ENCODE assay signal across 12 cellular contexts in the genomic region with DNA sequence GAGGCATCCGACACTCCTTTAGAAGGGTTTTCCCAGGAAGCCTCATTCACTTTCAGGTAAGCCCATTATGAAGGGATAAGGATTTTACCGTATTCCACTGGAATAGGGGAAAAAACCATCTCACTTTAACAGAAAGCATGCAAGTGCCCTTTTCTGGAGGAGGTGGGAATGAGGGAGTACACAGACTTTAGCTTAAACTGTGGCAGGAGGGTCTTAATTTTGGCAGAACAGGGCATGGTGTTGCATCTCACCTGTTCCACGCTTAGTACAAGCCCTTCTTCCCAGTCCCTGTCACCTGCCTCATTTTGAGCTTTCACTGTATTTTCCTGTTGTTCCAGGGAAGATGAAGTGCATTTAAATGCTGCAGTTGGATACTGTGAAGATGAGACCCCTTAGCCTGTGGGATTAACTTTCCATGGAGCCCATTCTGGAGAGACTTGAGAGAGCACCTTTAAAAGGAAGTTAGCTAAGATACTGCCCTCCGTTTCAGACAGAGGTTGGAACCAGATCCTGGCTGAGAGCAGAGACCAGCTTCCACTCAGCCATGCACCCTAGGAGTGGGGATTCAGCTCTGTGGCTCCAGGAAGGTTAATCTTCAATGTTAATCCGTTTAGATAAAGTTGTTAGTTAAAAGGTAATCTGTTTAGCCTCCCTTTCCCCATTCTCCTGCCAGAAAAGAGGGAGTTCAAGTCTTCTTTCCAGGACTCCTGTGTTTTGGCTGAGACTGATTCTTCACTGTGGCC. TPM values are rescaled to one million over a fixed set of nuclear protein-coding genes. Genes with fewer than 3 reads are reported as not detected.
DNase-seq lines count a peak whose midpoint lies in the region; ATAC-seq and TF ChIP-seq lines count a peak whose summit lies in the region.
"Had no signal": no experiment of that assay in that cellular context is flagged by ENCODE, and none has a peak within 500 bp of the region (broad histone marks: within the 10 kb centered on the region; RNA-seq: fewer than 3 reads in every experiment).

No MANE protein-coding gene starts in this region.

- H3F3A ChIP-seq in GM23248 (ENCODE audit: insufficient read depth), result peaks cover 19% of the 10 kb centered on the region

- H3K36me3 ChIP-seq in GM23248 (ENCODE audit: low read depth) (no peaks in the 10 kb centered on the region; the same call in 1 of the 2 replicates), Peyer's patch (peaks cover 0 to 4% (median 0%) of the 10 kb centered on the region in 3 donors), heart left ventricle (peaks cover 0 to 25% (median 5%) of the 10 kb centered on the region in 9 donors), psoas muscle (ENCODE audit: insufficient read depth in 1 of 2, low read depth in 1 of 2) (peaks cover 0 to 11% of the 10 kb centered on the region in 2 donors)
- H3K36me3 ChIP-seq: ovary had no signal

- H3K27ac ChIP-seq in GM23248 (peak overlapping the region; percentile 41; the same call in 1 of the 2 replicates), Peyer's patch (peak overlapping the region in 3 of 4 donors; percentile 15 to 68 (median 66)), heart left ventricle (peak overlapping the region in 7 of 12 donors; percentile 9 to 65 (median 16)), psoas muscle (peak overlapping the region; percentile 55)

- WGBS in GM23248 (ENCODE audit: low coverage in 1 of 2, low lambda C conversion rate in 2 of 2, missing lambda C conversion rate in 2 of 2), 2 experiments, result 52 to 54% methylated on average over 5 of the region's 5 CpGs
- whole genome bisulfite sequencing in heart left ventricle, 4 donors, result 61 to 68% (median 65%) methylated on average over 5 of the region's 5 CpGs
- WGBS in psoas muscle, 3 donors, result 59 to 64% (median 60%) methylated on average over 5 of the region's 5 CpGs

- no peak for TF ChIP-seq POLR2A in Peyer's patch (IDR thresholded peaks at IDR 0.05)
- no peak for TF ChIP-seq POLR2A in heart left ventricle (IDR thresholded peaks at IDR 0.05)

- no peak for TF ChIP-seq CTCF in Peyer's patch (IDR thresholded peaks at IDR 0.05)
- TF ChIP-seq CTCF in heart left ventricle (IDR thresholded peaks at IDR 0.05), result no peak
- TF ChIP-seq CTCF in psoas muscle (IDR thresholded peaks at IDR 0.05), result no peak

- H3K4me2 ChIP-seq in GM23248 (ENCODE audit: unreplicated experiment), result peak overlapping the region; percentile 92

- DNase-seq in GM23248 (no peak), Peyer's patch (no peak), heart left ventricle (no peak), psoas muscle (no peak), dermis blood vessel endothelial cell (no peak), pons (ENCODE audit: low spot score) (no peak)
- DNase-seq in activated effector memory CD4-positive, alpha-beta T cell treated with anti-CD3 and anti-CD28 coated beads, Interleukin-2, amount 50 U/mL, for 16 hours, result no peak
- DNase-seq in stimulated activated naive CD8-positive, alpha-beta T cell treated with anti-CD3 and anti-CD28 coated beads, Interleukin-15, Interleukin-2, amounts not matched to agents 100 U/mL and 50 U/mL, for 24 hours, result no peak
- DNase-seq: activated T-cell treated with anti-CD3 and anti-CD28 coated beads for 4 hours; CD8-positive, alpha-beta memory T cell; cerebellar nuclear complex had no signal

- peaks cover 62% of the 10 kb centered on the region for H3K79me2 ChIP-seq in GM23248 (ENCODE audit: insufficient read depth)

- peak overlapping the region; percentile 26; the same call in 1 of the 2 replicates for H2AFZ ChIP-seq in GM23248

- H3K4me3 ChIP-seq in GM23248 (peak overlapping the region; percentile 60; the same call in 1 of the 2 replicates), Peyer's patch (peak overlapping the region in 1 of 4 donors; percentile 5), heart left ventricle (no peak overlapping the region), psoas muscle (no peak overlapping the region)
- H3K4me3 ChIP-seq: ovary had no signal

- in situ Hi-C loops in GM23248 (cut with MboI), result loop anchor here (25.0 kb wide), 2 partner anchors 186 to 1064 kb away; no protein-coding TSS in a partner anchor

- H4K20me1 ChIP-seq in GM23248 (ENCODE audit: insufficient read depth), result no peaks in the 10 kb centered on the region

- H3K4me1 ChIP-seq in GM23248 (ENCODE audit: insufficient read depth) (peaks cover 32% of the 10 kb centered on the region), Peyer's patch (peaks cover 0 to 24% (median 0%) of the 10 kb centered on the region in 4 donors), heart left ventricle (peaks cover 0 to 47% (median 21%) of the 10 kb centered on the region in 12 donors), psoas muscle (peaks cover 34% of the 10 kb centered on the region)

- intact Hi-C loops in heart left ventricle (cut with DNase I), result loop anchor here in 2 of 10 donors (5.0 kb wide), 1 partner anchor 34 kb away; no protein-coding TSS in a partner anchor
- intact Hi-C loops in psoas muscle (cut with DNase I), result loop anchor here (5.0 kb wide), 2 partner anchors 34 to 39 kb away; no protein-coding TSS in a partner anchor

- H3K9ac ChIP-seq in GM23248, result peak overlapping the region; percentile 39; the same call in 1 of the 2 replicates

- no peaks in the 10 kb centered on the region for H3K9me2 ChIP-seq in GM23248 (ENCODE audit: insufficient read depth)

- ATAC-seq in heart left ventricle (peak in 3 of 4 donors; percentile 10 to 42 (median 32)), psoas muscle (peak in 3 of 4 donors; percentile 30 to 44 (median 40))
- no peak for ATAC-seq in stimulated activated naive CD8-positive, alpha-beta T cell treated with anti-CD3 and anti-CD28 coated beads, Interleukin-15, Interleukin-2, amounts not matched to agents 100 U/mL and 50 U/mL, for 24 hours

- H3K27me3 ChIP-seq in GM23248 (replicated peaks; ENCODE audit: insufficient read depth) (no peaks in the 10 kb centered on the region), Peyer's patch (no peaks in the 10 kb centered on the region), heart left ventricle (no peaks in the 10 kb centered on the region), psoas muscle (ENCODE audit: insufficient read depth in 3 of 3, low read length in 2 of 3) (no peaks in the 10 kb centered on the region)
- H3K27me3 ChIP-seq: ovary had no signal

- H3K9me3 ChIP-seq in GM23248 (ENCODE audit: low read depth) (no peaks in the 10 kb centered on the region), Peyer's patch (no peaks in the 10 kb centered on the region), heart left ventricle (no peaks in the 10 kb centered on the region), psoas muscle (no peaks in the 10 kb centered on the region)
- H3K9me3 ChIP-seq: ovary had no signal

RNA-seq across cellular contexts. Expression of a gene that starts 42.6 kb away (rescaled TPM):
- 32.0 and 38.8 TPM in 2 replicates for total RNA-seq in GM23248 (2014; rRNA removed; shearing (Covaris generic))
- polyA plus RNA-seq in GM23248 (2016; fragmentation: Nextera tagmentation; extraction: Ambion mirVana) (9.7 and 9.8 TPM in 2 replicates), heart left ventricle (10 to 100 TPM; 15.2 to 28.7 TPM), psoas muscle (10 to 100 TPM; 10.6 to 36.8 (median 24.5) TPM)
- total RNA-seq in Peyer's patch (10 to 100 TPM; 20.6 to 57.5 (median 40.4) TPM), heart left ventricle (10 to 100 TPM; 24.0 to 78.2 (median 59.8) TPM), psoas muscle (10 to 100 TPM; 59.3 to 69.9 (median 64.4) TPM), dermis blood vessel endothelial cell (8.9 and 12.4 TPM in 2 replicates)

Comparison
In these comparisons a context has a peak if more than half of its experiments do, and no peak if none do; other contexts are left out.
1. H3K27ac ChIP-seq: peak in every context shown above with its lines; median percentile 66 in Peyer's patch; 55 in psoas muscle; 41 in GM23248; 16 in heart left ventricle.